11 cellular contexts compared by ENCODE assay signal in the genomic region with DNA sequence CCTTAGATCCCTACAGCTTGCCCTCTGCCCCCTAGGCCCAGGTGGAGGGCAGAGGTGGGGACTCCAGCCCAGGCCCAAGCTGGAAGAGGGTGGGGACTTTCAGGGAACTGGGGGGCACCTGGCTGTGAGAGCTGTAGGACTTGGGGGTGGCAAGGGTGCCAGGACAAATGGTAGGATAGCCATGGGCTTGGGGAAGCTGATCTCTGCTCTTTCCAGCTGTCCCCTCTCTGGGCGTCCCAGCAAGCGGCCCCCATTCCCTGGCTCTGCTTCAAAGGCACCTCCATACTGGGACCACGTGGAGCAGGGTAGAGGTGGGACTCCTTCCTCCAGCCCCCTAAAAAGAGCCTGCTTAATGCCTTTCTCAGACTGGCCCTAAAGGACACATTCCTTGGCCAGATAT. TPM values are rescaled to one million over a fixed set of nuclear protein-coding genes. Genes with fewer than 3 reads are reported as not detected.
DNase-seq lines count a peak whose midpoint lies in the region; ATAC-seq, FAIRE-seq and TF ChIP-seq lines count a peak whose summit lies in the region.
"Had no signal": no experiment of that assay in that cellular context is flagged by ENCODE, and none has a peak within 500 bp of the region (broad histone marks: within the 10 kb centered on the region; RNA-seq: fewer than 3 reads in every experiment).

No MANE protein-coding gene starts in this region.

- no peak for FAIRE-seq in HepG2 (lab: Jason Lieb, UNC)
- FAIRE-seq: HTR-8/SVneo had no signal

- H3K4me3 ChIP-seq in HepG2 (replicated peaks in 1 of 3; ENCODE audit: insufficient read depth in 1 of 3, low read depth in 2 of 3, low read length in 3 of 3) = no peak overlapping the region
- no peak overlapping the region for H3K4me3 ChIP-seq in right lobe of liver
- peak overlapping the region; percentile 11 for H3K4me3 ChIP-seq in effector memory CD4-positive, alpha-beta T cell (ENCODE audit: insufficient read depth, low read depth, low read length, poor library complexity, severe bottlenecking)
- no peak overlapping the region for H3K4me3 ChIP-seq in ovary

- 60% methylated on average over 1 of the region's 3 CpGs for WGBS in HepG2 (ENCODE audit: low lambda C conversion rate)
- WGBS in right lobe of liver (ENCODE audit: insufficient coverage, low coverage, low lambda C conversion rate, missing lambda C conversion rate) = no CpG with 5 or more reads among the region's 3 CpGs
- WGBS in ovary, 3 donors = 63 to 66% (median 63%) methylated on average over 3 of the region's 3 CpGs

- no peaks in the 10 kb centered on the region for H3K9me3 ChIP-seq in HepG2 (ENCODE audit: low read length)
- H3K9me3 ChIP-seq in right lobe of liver = no peaks in the 10 kb centered on the region
- H3K9me3 ChIP-seq in effector memory CD4-positive, alpha-beta T cell (ENCODE audit: control insufficient read depth, low read length) = no peaks in the 10 kb centered on the region
- no peaks in the 10 kb centered on the region for H3K9me3 ChIP-seq in ovary

- DNase-seq in HepG2 (ENCODE audit: low spot score) (no peak), right lobe of liver (no peak), ovary (peak in 4 of 5 donors; percentile 23 to 44 (median 38)), cerebellar nuclear complex (lab: John Stamatoyannopoulos, UW) (no peak), NCI-H226 (no peak), NCI-H2171 treated with DMSO at 0.1 percent for 48 hours (lab: John Stamatoyannopoulos, UW) (no peak)
- no peak for DNase-seq in effector memory CD4-positive, alpha-beta T cell
- DNase-seq: NCI-H2029 had no signal

- no peak overlapping the region for H2AFZ ChIP-seq in HepG2 (ENCODE audit: low read length)

- peak overlapping the region; percentile 7; the same call in 1 of the 2 replicates for H3K4me2 ChIP-seq in HepG2 (ENCODE audit: low read depth, low read length)

- H3K27ac ChIP-seq in HepG2 (ENCODE audit: extremely low read length, insufficient read depth, low read length) (no peak overlapping the region), right lobe of liver (peak overlapping the region in 1 of 3 donors; percentile 38), ovary (peak overlapping the region; percentile 17 to 68)
- H3K27ac ChIP-seq in effector memory CD4-positive, alpha-beta T cell (ENCODE audit: insufficient read depth, low read length, poor library complexity, severe bottlenecking) = peak overlapping the region; percentile 59

- no peak for TF ChIP-seq RAD21 in HepG2 (CRISPR knock-in tag; IDR thresholded peaks at IDR 0.05)

- H3K9ac ChIP-seq in HepG2 (ENCODE audit: insufficient read depth, low read depth, low read length) = no peak overlapping the region

- peaks cover 8 to 14% of the 10 kb centered on the region in 2 experiments; a peak in 4 of 5 replicates for H3K36me3 ChIP-seq in HepG2 (replicated peaks in 1 of 2; ENCODE audit: control insufficient read depth in 1 of 2, insufficient read depth in 2 of 2, low read length in 2 of 2)
- H3K36me3 ChIP-seq in right lobe of liver = peaks cover 2 to 22% (median 16%) of the 10 kb centered on the region in 4 donors
- H3K36me3 ChIP-seq in effector memory CD4-positive, alpha-beta T cell (ENCODE audit: control insufficient read depth, insufficient read depth, low read length) = peaks cover 14% of the 10 kb centered on the region
- no peaks in the 10 kb centered on the region for H3K36me3 ChIP-seq in ovary

- intact Hi-C loops in HepG2 (cut with micrococcal nuclease; ENCODE audit: unreplicated experiment) = no loop called here
- intact Hi-C loops in right lobe of liver (cut with DNase I) = no loop called here
- intact Hi-C loops in ovary (cut with DNase I) = loop anchor here in 1 of 4 donors (10.0 kb wide), 2 partner anchors 61 to 111 kb away; partner anchors contain the start of genes MRNIP and TBC1D9B

- TF ChIP-seq CTCF in HepG2 (CRISPR knock-in tag; IDR thresholded peaks at IDR 0.05) = no peak
- no peak for TF ChIP-seq CTCF in right lobe of liver (IDR thresholded peaks at IDR 0.05)
- no peak for TF ChIP-seq CTCF in ovary (IDR thresholded peaks at IDR 0.05)

- H3K4me1 ChIP-seq in HepG2 (ENCODE audit: insufficient read depth, low read length) = peaks cover 39% of the 10 kb centered on the region
- H3K4me1 ChIP-seq in right lobe of liver = peaks cover 0 to 18% (median 8%) of the 10 kb centered on the region in 4 donors
- peaks cover 29% of the 10 kb centered on the region for H3K4me1 ChIP-seq in effector memory CD4-positive, alpha-beta T cell (ENCODE audit: control insufficient read depth, insufficient read depth, low read length, poor library complexity, severe bottlenecking)
- H3K4me1 ChIP-seq in ovary (ENCODE audit: insufficient read depth) = peaks cover 15% of the 10 kb centered on the region

- H3K27me3 ChIP-seq in HepG2 (ENCODE audit: control insufficient read depth in 1 of 2, insufficient read depth in 2 of 2, low read length in 2 of 2) (no peaks in the 10 kb centered on the region), right lobe of liver (no peaks in the 10 kb centered on the region), ovary (no peaks in the 10 kb centered on the region)
- no peaks in the 10 kb centered on the region for H3K27me3 ChIP-seq in effector memory CD4-positive, alpha-beta T cell (replicated peaks; ENCODE audit: control insufficient read depth, insufficient read depth, low read length, poor library complexity, severe bottlenecking)

- ATAC-seq in HepG2 (no peak), right lobe of liver (no peak), HG03045 (IDR thresholded peaks at IDR 0.05; ENCODE audit: unreplicated experiment) (no peak)
- ATAC-seq: Panc1 had no signal

- TF ChIP-seq POLR2A in HepG2 (IDR thresholded peaks at IDR 0.05; ENCODE audit: insufficient read depth in 1 of 2, low read depth in 2 of 2, low read length in 2 of 2) = 0 out of 4 replicates have a peak, but pooled peaks of 1 of the 2 experiments have one; percentile 7
- no peak for TF ChIP-seq POLR2A in right lobe of liver (IDR thresholded peaks at IDR 0.05)
- no peak for TF ChIP-seq POLR2A in ovary (IDR thresholded peaks at IDR 0.05)

- no peak for TF ChIP-seq EP300 in HepG2 (IDR thresholded peaks at IDR 0.05; ENCODE audit: low read depth in 2 of 2, low read length in 2 of 2)
- no peak for TF ChIP-seq EP300 in HepG2 (CRISPR knock-in tag; IDR thresholded peaks at IDR 0.05; ENCODE audit: borderline replicate concordance)
- no peak for TF ChIP-seq EP300 in ovary (IDR thresholded peaks at IDR 0.05)

- H3K79me2 ChIP-seq in HepG2 (ENCODE audit: insufficient read depth, low read length) = no peaks in the 10 kb centered on the region

- BruUV-seq in HepG2 (replicated peaks; lab: Mats Ljungman, UMichigan) = no TSS peak

- H4K20me1 ChIP-seq in HepG2 (ENCODE audit: insufficient read depth, low read length) = no peaks in the 10 kb centered on the region

- in situ Hi-C loops in HepG2 (cut with HindIII; ENCODE audit: extremely low pct_ligation_motif_present, low pct_unique_long_range_greater_than_20kb) = no loop called here

- POLR2A ChIA-PET in HepG2 (lab: Yijun Ruan, JAX) = interaction anchor here (1.5 to 2.3 kb wide), 3 partner anchors 31 to 170 kb away, joined by 3 to 11 read pairs (median 5); partner anchors contain the start of gene HNRNPH1

- CTCF ChIA-PET in HepG2 (lab: Yijun Ruan, JAX; ENCODE audit: low intra/inter-chr PET ratio, low total read pairs) = no interaction called here

RNA-seq across cellular contexts. Expression of gene LTC4S, which starts 0.4 kb away (rescaled TPM):
- total RNA-seq in HepG2 (2016; rRNA removed; fragmentation: Illumina TruSeq; extraction: Trizol) = 0.35 TPM in 1 of 2 replicates, not detected in the other
- not detected in 2 replicates for total RNA-seq in HepG2 (2016; cell fraction: cytosol; rRNA removed; fragmentation: Illumina TruSeq; extraction: Trizol; ENCODE audit: low read depth)
- 0.30 TPM in 1 of 2 replicates, not detected in the other for total RNA-seq in HepG2 (2016; cell fraction: insoluble cytoplasmic fraction; rRNA removed; fragmentation: Illumina TruSeq; extraction: Trizol)
- total RNA-seq in HepG2 (2016; cell fraction: membrane; rRNA removed; fragmentation: Illumina TruSeq; extraction: Trizol) = not detected in 2 replicates
- total RNA-seq in HepG2 (2016; cell fraction: nucleus; rRNA removed; fragmentation: Illumina TruSeq; extraction: Trizol) = 0.56 TPM in 1 of 2 replicates, not detected in the other
- not detected in 2 replicates for polyA plus RNA-seq in HepG2 (2011; rRNA removed)
- polyA plus RNA-seq in HepG2 (2011; cell fraction: cytosol; rRNA removed) = not detected in 2 replicates
- polyA plus RNA-seq in HepG2 (2011; cell fraction: nucleus; rRNA removed) = 0.78 and 0.82 TPM in 2 replicates
- not detected in 2 replicates for polyA plus RNA-seq in HepG2 (2012)
- polyA plus RNA-seq in HepG2 (2016; cell fraction: cytosol; fragmentation: Illumina TruSeq; extraction: Trizol; ENCODE audit: low read depth) = not detected in 2 replicates
- polyA plus RNA-seq in HepG2 (2016; cell fraction: insoluble cytoplasmic fraction; fragmentation: Illumina TruSeq; extraction: Trizol; ENCODE audit: low read depth) = not detected in 2 replicates
- not detected in 2 replicates for polyA plus RNA-seq in HepG2 (2016; cell fraction: membrane; fragmentation: Illumina TruSeq; extraction: Trizol; ENCODE audit: low read depth)
- 0.91 and 1.1 TPM in 2 replicates for polyA plus RNA-seq in HepG2 (2016; cell fraction: nucleus; fragmentation: Illumina TruSeq; extraction: Trizol; ENCODE audit: insufficient read depth, low read depth)
- 0.44 and 0.47 TPM in 2 replicates for polyA minus RNA-seq in HepG2 (2011; rRNA and poly(A)+ RNA removed; ENCODE audit: low replicate concordance)
- not detected in 2 replicates for polyA minus RNA-seq in HepG2 (2011; cell fraction: cytosol; rRNA and poly(A)+ RNA removed)
- not detected in 2 replicates for polyA minus RNA-seq in HepG2 (2011; cell fraction: nucleus; rRNA and poly(A)+ RNA removed)
- 1 to 10 TPM in 3 of 6 experiments, under 1 TPM in 2, not detected in 1; 0.73 to 1.7 (median 1.4) TPM for total RNA-seq in right lobe of liver
- 10 to 100 TPM in 6 of 7 donors, 1 to 10 TPM in 1; 7.5 to 43.5 (median 20.6) TPM for total RNA-seq in ovary
- 10 to 100 TPM in 1 of 2 donors, not detected in 1; 11.7 TPM for polyA plus RNA-seq in ovary

RNA-seq across cellular contexts. Expression of gene MGAT4B, which starts 12.5 kb away (rescaled TPM):
- total RNA-seq in HepG2 (2016; rRNA removed; fragmentation: Illumina TruSeq; extraction: Trizol) (69.2 and 93.5 TPM in 2 replicates), right lobe of liver (100 to 1,000 TPM; 151 to 259 (median 181) TPM), ovary (100 to 1,000 TPM in 1 of 7 donors, 10 to 100 TPM in 6; 51.2 to 102 (median 68.6) TPM)
- 62.1 and 64.9 TPM in 2 replicates for total RNA-seq in HepG2 (2016; cell fraction: cytosol; rRNA removed; fragmentation: Illumina TruSeq; extraction: Trizol; ENCODE audit: low read depth)
- 62.4 and 88.8 TPM in 2 replicates for total RNA-seq in HepG2 (2016; cell fraction: insoluble cytoplasmic fraction; rRNA removed; fragmentation: Illumina TruSeq; extraction: Trizol)
- 158 and 164 TPM in 2 replicates for total RNA-seq in HepG2 (2016; cell fraction: membrane; rRNA removed; fragmentation: Illumina TruSeq; extraction: Trizol)
- total RNA-seq in HepG2 (2016; cell fraction: nucleus; rRNA removed; fragmentation: Illumina TruSeq; extraction: Trizol) = 79.6 and 99.8 TPM in 2 replicates
- polyA plus RNA-seq in HepG2 (2011; rRNA removed) (130 and 170 TPM in 2 replicates), ovary (10 to 100 TPM; 51.0 to 65.6 TPM)
- 134 and 140 TPM in 2 replicates for polyA plus RNA-seq in HepG2 (2011; cell fraction: cytosol; rRNA removed)
- 514 and 596 TPM in 2 replicates for polyA plus RNA-seq in HepG2 (2011; cell fraction: nucleus; rRNA removed)
- polyA plus RNA-seq in HepG2 (2012) = 117 and 181 TPM in 2 replicates
- 82.9 and 88.8 TPM in 2 replicates for polyA plus RNA-seq in HepG2 (2016; cell fraction: cytosol; fragmentation: Illumina TruSeq; extraction: Trizol; ENCODE audit: low read depth)
- 78.6 and 97.2 TPM in 2 replicates for polyA plus RNA-seq in HepG2 (2016; cell fraction: insoluble cytoplasmic fraction; fragmentation: Illumina TruSeq; extraction: Trizol; ENCODE audit: low read depth)
- polyA plus RNA-seq in HepG2 (2016; cell fraction: membrane; fragmentation: Illumina TruSeq; extraction: Trizol; ENCODE audit: low read depth) = 156 and 172 TPM in 2 replicates
- polyA plus RNA-seq in HepG2 (2016; cell fraction: nucleus; fragmentation: Illumina TruSeq; extraction: Trizol; ENCODE audit: insufficient read depth, low read depth) = 171 and 174 TPM in 2 replicates
- 166 and 188 TPM in 2 replicates for polyA minus RNA-seq in HepG2 (2011; rRNA and poly(A)+ RNA removed; ENCODE audit: low replicate concordance)
- polyA minus RNA-seq in HepG2 (2011; cell fraction: cytosol; rRNA and poly(A)+ RNA removed) = 100 and 102 TPM in 2 replicates
- 118 and 140 TPM in 2 replicates for polyA minus RNA-seq in HepG2 (2011; cell fraction: nucleus; rRNA and poly(A)+ RNA removed)

RNA-seq across cellular contexts. Expression of gene SQSTM1, which starts 26.5 kb away (rescaled TPM):
- total RNA-seq in HepG2 (2016; rRNA removed; fragmentation: Illumina TruSeq; extraction: Trizol) (160 and 161 TPM in 2 replicates), right lobe of liver (1,000 to 10,000 TPM in 2 of 6 experiments, 100 to 1,000 TPM in 4; 195 to 1,174 (median 649) TPM), ovary (100 to 1,000 TPM; 257 to 457 (median 337) TPM)
- 45.2 and 49.8 TPM in 2 replicates for total RNA-seq in HepG2 (2016; cell fraction: cytosol; rRNA removed; fragmentation: Illumina TruSeq; extraction: Trizol; ENCODE audit: low read depth)
- 158 and 162 TPM in 2 replicates for total RNA-seq in HepG2 (2016; cell fraction: insoluble cytoplasmic fraction; rRNA removed; fragmentation: Illumina TruSeq; extraction: Trizol)
- 63.1 and 66.1 TPM in 2 replicates for total RNA-seq in HepG2 (2016; cell fraction: membrane; rRNA removed; fragmentation: Illumina TruSeq; extraction: Trizol)
- 98.3 and 116 TPM in 2 replicates for total RNA-seq in HepG2 (2016; cell fraction: nucleus; rRNA removed; fragmentation: Illumina TruSeq; extraction: Trizol)
- polyA plus RNA-seq in HepG2 (2011; rRNA removed) (90.9 and 126 TPM in 2 replicates), ovary (100 to 1,000 TPM; 125 to 265 TPM)
- polyA plus RNA-seq in HepG2 (2011; cell fraction: cytosol; rRNA removed) = 81.2 and 85.2 TPM in 2 replicates
- polyA plus RNA-seq in HepG2 (2011; cell fraction: nucleus; rRNA removed) = 240 and 268 TPM in 2 replicates
- polyA plus RNA-seq in HepG2 (2012) = 80.8 and 157 TPM in 2 replicates
- 43.0 and 45.0 TPM in 2 replicates for polyA plus RNA-seq in HepG2 (2016; cell fraction: cytosol; fragmentation: Illumina TruSeq; extraction: Trizol; ENCODE audit: low read depth)
- polyA plus RNA-seq in HepG2 (2016; cell fraction: insoluble cytoplasmic fraction; fragmentation: Illumina TruSeq; extraction: Trizol; ENCODE audit: low read depth) = 179 and 191 TPM in 2 replicates
- polyA plus RNA-seq in HepG2 (2016; cell fraction: membrane; fragmentation: Illumina TruSeq; extraction: Trizol; ENCODE audit: low read depth) = 48.5 and 49.4 TPM in 2 replicates
- polyA plus RNA-seq in HepG2 (2016; cell fraction: nucleus; fragmentation: Illumina TruSeq; extraction: Trizol; ENCODE audit: insufficient read depth, low read depth) = 190 and 194 TPM in 2 replicates
- 245 and 268 TPM in 2 replicates for polyA minus RNA-seq in HepG2 (2011; rRNA and poly(A)+ RNA removed; ENCODE audit: low replicate concordance)
- 106 and 114 TPM in 2 replicates for polyA minus RNA-seq in HepG2 (2011; cell fraction: cytosol; rRNA and poly(A)+ RNA removed)
- 238 and 284 TPM in 2 replicates for polyA minus RNA-seq in HepG2 (2011; cell fraction: nucleus; rRNA and poly(A)+ RNA removed)

Comparison
In these comparisons a context has a peak if more than half of its experiments do, and no peak if none do; other contexts are left out.
1. DNase-seq: peak in ovary (4 of 5); none in HepG2 (single experiment), right lobe of liver (0 of 3), effector memory CD4-positive, alpha-beta T cell (0 of 3), cerebellar nuclear complex (0 of 2), NCI-H226 (single experiment) and NCI-H2171 treated with DMSO at 0.1 percent for 48 hours (single experiment).